ENCODE assay signal across 8 cellular contexts in genomic region chr19:18152444-18152816, GRCh38.
DNase-seq lines count a peak whose midpoint lies in the region; ATAC-seq lines count a peak whose summit lies in the region.

No MANE protein-coding gene starts in this region.

- H3K9me3 Mint-ChIP-seq in central memory CD8-positive, alpha-beta T cell = no peaks in the 10 kb centered on the region

- H3K4me3 Mint-ChIP-seq in central memory CD8-positive, alpha-beta T cell = peak overlapping the region; percentile 83

- peak; percentile 95 for DNase-seq in AG20443 (ENCODE audit: low spot score)
- peak; percentile 91 for DNase-seq in NCI-H345 (lab: John Stamatoyannopoulos, UW)
- peak; percentile 88 for DNase-seq in activated CD4-positive, CD25-positive, alpha-beta regulatory T cell treated with anti-CD3 and anti-CD28 coated beads, Interleukin-2, amount 50 U/mL, for 16 hours (ENCODE audit: low read depth, low spot score)
- DNase-seq in central memory CD8-positive, alpha-beta T cell (ENCODE audit: low spot score in 2 of 2) = peak; percentile 95 to 99
- DNase-seq in islet precursor cell = peak; percentile 98
- peak; percentile 97 to 99 (median 97) for DNase-seq in stimulated activated CD4-positive, alpha-beta T cell treated with anti-CD3 and anti-CD28 coated beads, Interleukin-12 subunit alpha, Interleukin-12 subunit beta, amount 100 ng/mL, for 48 hours (ENCODE audit: low read depth in 2 of 3, low spot score in 1 of 3)

- peak; percentile 62 for ATAC-seq in GM19023 (IDR thresholded peaks at IDR 0.05; ENCODE audit: unreplicated experiment)
- peak; percentile 54 for ATAC-seq in HG03196 (IDR thresholded peaks at IDR 0.05; ENCODE audit: unreplicated experiment)
- ATAC-seq in central memory CD8-positive, alpha-beta T cell (replicated peaks; ENCODE audit: extremely low read depth, poor library complexity, severe bottlenecking) = peak; percentile 71

- H3K27me3 Mint-ChIP-seq in central memory CD8-positive, alpha-beta T cell = no peaks in the 10 kb centered on the region

- peaks cover 21% of the 10 kb centered on the region for H3K4me1 Mint-ChIP-seq in central memory CD8-positive, alpha-beta T cell

- peak overlapping the region; percentile 95 for H3K27ac Mint-ChIP-seq in central memory CD8-positive, alpha-beta T cell (ENCODE audit: low read depth)

- peaks cover 13% of the 10 kb centered on the region for H3K36me3 Mint-ChIP-seq in central memory CD8-positive, alpha-beta T cell (ENCODE audit: insufficient read depth)

Comparison
In these comparisons a context has a peak if more than half of its experiments do, and no peak if none do; other contexts are left out.
1. Peak in every context shown above with its lines: DNase-seq and ATAC-seq.